ENCODE assay signal across 14 cellular contexts in the genomic region with DNA sequence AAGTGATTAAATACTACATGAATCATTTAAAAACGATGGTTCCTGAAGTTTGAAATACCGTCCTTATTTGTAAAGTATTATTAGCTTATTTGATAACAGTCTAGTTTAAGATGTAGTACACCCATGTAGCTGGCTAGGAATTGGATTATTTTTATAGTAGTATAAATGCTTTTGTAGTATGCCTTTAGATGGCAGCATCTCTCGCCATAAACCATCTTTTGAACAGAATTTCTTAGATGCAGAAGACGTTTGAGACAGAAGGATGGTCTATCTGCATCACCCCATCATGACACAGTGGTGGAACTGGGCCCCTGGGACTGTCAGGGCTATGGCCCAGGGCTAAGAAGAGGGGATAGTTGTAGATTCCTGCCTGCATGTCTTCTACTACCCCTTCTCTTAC.
DNase-seq lines count a peak whose midpoint lies in the region; ATAC-seq and TF ChIP-seq lines count a peak whose summit lies in the region.
"Had no signal": no experiment of that assay in that cellular context is flagged by ENCODE, and none has a peak within 500 bp of the region (broad histone marks: within the 10 kb centered on the region; RNA-seq: fewer than 3 reads in every experiment).

No MANE protein-coding gene starts in this region.

- no peak for ATAC-seq in GM18519 (IDR thresholded peaks at IDR 0.05; ENCODE audit: low FRiP score, unreplicated experiment)
- ATAC-seq: activated naive CD8-positive, alpha-beta T cell treated with anti-CD3 and anti-CD28 coated beads, Interleukin-2, amount 50 U/mL, for 24 hours had no signal

- H3K9me3 Mint-ChIP-seq in HFFc6: no peaks in the 10 kb centered on the region
- H3K9me3 Mint-ChIP-seq: activated naive CD8-positive, alpha-beta T cell treated with anti-CD3 and anti-CD28 coated beads, Interleukin-2, amount 50 U/mL, for 24 hours; endodermal cell had no signal

- H3K36me3 Mint-ChIP-seq in HFFc6 (ENCODE audit: low read depth): no peaks in the 10 kb centered on the region; the same call in none of the 2 replicates

- peaks cover 95% of the 10 kb centered on the region for H3K4me1 Mint-ChIP-seq in HFFc6 (ENCODE audit: low read depth)

- TF ChIP-seq CTCF in AG09309 (IDR thresholded peaks at IDR 0.05; ENCODE audit: control insufficient read depth, insufficient read depth, low read depth, low read length, missing control alignments): peak; percentile 39
- TF ChIP-seq CTCF in HFFc6 (IDR thresholded peaks at IDR 0.05): peak; percentile 46
- TF ChIP-seq CTCF in astrocyte of the spinal cord (IDR thresholded peaks at IDR 0.05; ENCODE audit: low read depth, low read length): peak; percentile 25

- DNase-seq in AG09309 (ENCODE audit: low read depth): no peak
- DNase-seq in HFFc6: peak; percentile 27
- peak; percentile 43 for DNase-seq in astrocyte of the spinal cord (ENCODE audit: low read depth, low spot score)
- DNase-seq in iris pigment epithelial cell (ENCODE audit: low read depth): peak; percentile 52
- no peak for DNase-seq in NCI-H146 (lab: John Stamatoyannopoulos, UW)
- no peak for DNase-seq in putamen (ENCODE audit: low spot score)
- no peak for DNase-seq in T1000 (lab: John Stamatoyannopoulos, UW)
- DNase-seq: activated naive CD8-positive, alpha-beta T cell treated with anti-CD3 and anti-CD28 coated beads, Interleukin-2, amount 50 U/mL, for 24 hours; endodermal cell; NCI-H1436 treated with DMSO at 0.1 percent for 48 hours; stomach; T-helper 2 cell had no signal

- H3K4me3 ChIP-seq in AG09309 (ENCODE audit: control insufficient read depth, low read depth, low read length) (no peak overlapping the region), astrocyte of the spinal cord (ENCODE audit: low read depth, low read length) (no peak overlapping the region)
- H3K4me3 ChIP-seq: prostate gland, stomach had no signal

- peaks cover 4% of the 10 kb centered on the region for H3K27me3 Mint-ChIP-seq in HFFc6 (ENCODE audit: insufficient read depth)
- H3K27me3 Mint-ChIP-seq: activated naive CD8-positive, alpha-beta T cell treated with anti-CD3 and anti-CD28 coated beads, Interleukin-2, amount 50 U/mL, for 24 hours had no signal

- peak overlapping the region; percentile 41; the same call in 1 of the 2 replicates for H3K4me3 Mint-ChIP-seq in HFFc6
- H3K4me3 Mint-ChIP-seq: activated naive CD8-positive, alpha-beta T cell treated with anti-CD3 and anti-CD28 coated beads, Interleukin-2, amount 50 U/mL, for 24 hours; endodermal cell had no signal

- in situ Hi-C loops in astrocyte of the spinal cord (cut with HindIII; ENCODE audit: low sequenced_read_pairs): no loop called here

- H3K27ac Mint-ChIP-seq in HFFc6: peak overlapping the region; percentile 98
- H3K27ac Mint-ChIP-seq: activated naive CD8-positive, alpha-beta T cell treated with anti-CD3 and anti-CD28 coated beads, Interleukin-2, amount 50 U/mL, for 24 hours; endodermal cell had no signal

Comparison
In these comparisons a context has a peak if more than half of its experiments do, and no peak if none do; other contexts are left out.
1. DNase-seq: peak in HFFc6 (single experiment), astrocyte of the spinal cord (single experiment) and iris pigment epithelial cell (single experiment); none in AG09309 (single experiment), NCI-H146 (single experiment), putamen (single experiment) and T1000 (single experiment).
2. Peak in every context shown above with its lines, with median percentiles within 50 percentile points of each other: CTCF ChIP-seq.